9 cellular contexts compared by ENCODE assay signal in the genomic region with DNA sequence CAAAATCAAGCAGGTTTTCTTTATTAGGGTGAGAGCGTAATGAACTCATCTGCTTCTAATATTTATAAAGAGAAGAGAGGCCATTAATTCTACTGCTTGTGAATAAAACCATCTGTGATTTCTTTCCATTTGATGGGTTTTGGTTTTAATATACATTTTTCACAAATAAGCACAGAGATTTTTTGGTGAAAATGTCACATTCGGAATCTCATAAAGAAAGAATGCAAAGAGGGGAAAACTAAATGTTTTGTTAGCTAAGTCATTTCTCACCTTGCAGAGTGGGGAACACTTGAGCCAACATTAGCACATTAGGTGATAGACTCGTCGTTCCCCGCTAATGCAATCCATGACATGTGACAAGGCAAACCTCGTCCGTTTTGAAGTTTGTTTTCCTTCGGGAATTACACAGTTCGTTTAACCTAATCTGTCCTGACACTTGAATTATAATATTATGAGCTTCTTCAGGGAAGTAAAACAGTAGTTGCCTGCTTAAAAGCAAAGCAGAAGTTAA.
DNase-seq lines count a peak whose midpoint lies in the region; ATAC-seq and TF ChIP-seq lines count a peak whose summit lies in the region.
"Had no signal": no experiment of that assay in that cellular context is flagged by ENCODE, and none has a peak within 500 bp of the region (broad histone marks: within the 10 kb centered on the region; RNA-seq: fewer than 3 reads in every experiment).

No MANE protein-coding gene starts in this region.

- peak overlapping the region; percentile 79 for H3K4me3 Mint-ChIP-seq in activated CD4-positive, alpha-beta T cell treated with anti-CD3 and anti-CD28 coated beads, Interleukin-2, amount 10 ng/mL, durations not matched to agents 24 days and 14 days
- H3K4me3 Mint-ChIP-seq in stimulated activated memory B cell treated with anti-CD40 and anti-IgM and Interleukin-4, amounts not matched to agents 10 μg/mL and 1 μg/mL and 100 μg/mL, for 72 hours = peak overlapping the region; percentile 80

- H3K4me1 Mint-ChIP-seq in activated CD4-positive, alpha-beta T cell treated with anti-CD3 and anti-CD28 coated beads, Interleukin-2, amount 10 ng/mL, durations not matched to agents 24 days and 14 days = peaks cover 22% of the 10 kb centered on the region
- peaks cover 29% of the 10 kb centered on the region for H3K4me1 Mint-ChIP-seq in stimulated activated memory B cell treated with anti-CD40 and anti-IgM and Interleukin-4, amounts not matched to agents 10 μg/mL and 1 μg/mL and 100 μg/mL, for 72 hours

- no peak for ATAC-seq in PC-3
- ATAC-seq in stimulated activated memory B cell treated with anti-CD40 and anti-IgM and Interleukin-4, amounts not matched to agents 10 μg/mL and 1 μg/mL and 100 μg/mL, for 72 hours = no peak

- H3K9me3 ChIP-seq in PC-3 (ENCODE audit: low read length) (no peaks in the 10 kb centered on the region), A673 (ENCODE audit: low read depth, low read length, poor library complexity, severe bottlenecking) (no peaks in the 10 kb centered on the region)

- peaks cover 15% of the 10 kb centered on the region for H3K4me1 ChIP-seq in PC-3 (ENCODE audit: insufficient read depth, low read length)
- H3K4me1 ChIP-seq in A673 (ENCODE audit: insufficient read depth, low read length, poor library complexity, severe bottlenecking) = peaks cover 12% of the 10 kb centered on the region

- no peak overlapping the region for H3K9ac ChIP-seq in PC-3 (ENCODE audit: low read length)

- CTCF ChIA-PET in PC-3 (lab: Charles Lee) = no interaction called here
- CTCF ChIA-PET in A673 (lab: Charles Lee) = no interaction called here

- peak overlapping the region; percentile 70 for H3K4me3 ChIP-seq in PC-3 (ENCODE audit: low read length)
- peak overlapping the region; percentile 53 for H3K4me3 ChIP-seq in fibroblast of pulmonary artery (replicated peaks; ENCODE audit: low read depth, low read length)
- H3K4me3 ChIP-seq in A673 (ENCODE audit: low read depth, low read length, poor library complexity, severe bottlenecking) = no peak overlapping the region

- H3K27ac Mint-ChIP-seq in activated CD4-positive, alpha-beta T cell treated with anti-CD3 and anti-CD28 coated beads, Interleukin-2, amount 10 ng/mL, durations not matched to agents 24 days and 14 days = peak overlapping the region; percentile 81
- peak overlapping the region; percentile 86 for H3K27ac Mint-ChIP-seq in stimulated activated memory B cell treated with anti-CD40 and anti-IgM and Interleukin-4, amounts not matched to agents 10 μg/mL and 1 μg/mL and 100 μg/mL, for 72 hours

- peak overlapping the region; percentile 86 for H3K4me2 ChIP-seq in PC-3 (ENCODE audit: low read length)

- no peaks in the 10 kb centered on the region for H3K79me2 ChIP-seq in PC-3 (ENCODE audit: low read length)

- H3K9me2 ChIP-seq in PC-3 (replicated peaks; ENCODE audit: low read length) = no peaks in the 10 kb centered on the region

- no peak for TF ChIP-seq CTCF in PC-3 (conservative IDR thresholded peaks at IDR 0.05; ENCODE audit: low read depth, low read length)
- TF ChIP-seq CTCF in fibroblast of pulmonary artery (IDR thresholded peaks at IDR 0.05; ENCODE audit: low read length, missing control alignments) = no peak
- no peak for TF ChIP-seq CTCF in A673 (conservative IDR thresholded peaks at IDR 0.05; ENCODE audit: low read depth, low read length)

- no peaks in the 10 kb centered on the region for H3K36me3 Mint-ChIP-seq in activated CD4-positive, alpha-beta T cell treated with anti-CD3 and anti-CD28 coated beads, Interleukin-2, amount 10 ng/mL, durations not matched to agents 24 days and 14 days (ENCODE audit: low read depth)
- no peaks in the 10 kb centered on the region for H3K36me3 Mint-ChIP-seq in stimulated activated memory B cell treated with anti-CD40 and anti-IgM and Interleukin-4, amounts not matched to agents 10 μg/mL and 1 μg/mL and 100 μg/mL, for 72 hours

- H3F3A ChIP-seq in PC-3 (ENCODE audit: low read length, unreplicated experiment) = no peaks in the 10 kb centered on the region

- H3K27me3 Mint-ChIP-seq in activated CD4-positive, alpha-beta T cell treated with anti-CD3 and anti-CD28 coated beads, Interleukin-2, amount 10 ng/mL, durations not matched to agents 24 days and 14 days = peaks cover 71% of the 10 kb centered on the region
- peaks cover 35% of the 10 kb centered on the region for H3K27me3 Mint-ChIP-seq in stimulated activated memory B cell treated with anti-CD40 and anti-IgM and Interleukin-4, amounts not matched to agents 10 μg/mL and 1 μg/mL and 100 μg/mL, for 72 hours

- BruUV-seq in PC-3 (replicated peaks; lab: Mats Ljungman, UMichigan) (no TSS peak), A673 (replicated peaks; lab: Mats Ljungman, UMichigan) (no TSS peak)

- H3K27ac ChIP-seq in PC-3 (ENCODE audit: low read length) (no peak overlapping the region), A673 (ENCODE audit: low read depth, low read length, poor library complexity, severe bottlenecking) (no peak overlapping the region)

- POLR2A ChIA-PET in PC-3 (lab: Charles Lee; ENCODE audit: unreplicated experiment) = no interaction called here
- POLR2A ChIA-PET in A673 (lab: Charles Lee; ENCODE audit: low non-redundant PET) = no interaction called here

- H3K36me3 ChIP-seq in PC-3 (ENCODE audit: low read depth, low read length) = no peaks in the 10 kb centered on the region
- no peaks in the 10 kb centered on the region for H3K36me3 ChIP-seq in A673 (ENCODE audit: insufficient read depth, low read length, poor library complexity, severe bottlenecking)

- H3K9me3 Mint-ChIP-seq in activated CD4-positive, alpha-beta T cell treated with anti-CD3 and anti-CD28 coated beads, Interleukin-2, amount 10 ng/mL, durations not matched to agents 24 days and 14 days = no peaks in the 10 kb centered on the region
- no peaks in the 10 kb centered on the region for H3K9me3 Mint-ChIP-seq in stimulated activated memory B cell treated with anti-CD40 and anti-IgM and Interleukin-4, amounts not matched to agents 10 μg/mL and 1 μg/mL and 100 μg/mL, for 72 hours

- peak overlapping the region; percentile 81 for H2AFZ ChIP-seq in PC-3 (ENCODE audit: low read length)

- intact Hi-C loops in activated CD4-positive, alpha-beta T cell treated with anti-CD3 and anti-CD28 coated beads, Interleukin-2, amount 10 ng/mL, durations not matched to agents 24 days and 14 days (cut with micrococcal nuclease) = loop anchor here (1.0 to 10.0 kb wide), 4 partner anchors 19 to 993 kb away; no protein-coding TSS in a partner anchor
- intact Hi-C loops in PC-3 (cut with micrococcal nuclease) (no loop called here), A673 (cut with micrococcal nuclease; ENCODE audit: unreplicated experiment) (no loop called here)

- H3K27me3 ChIP-seq in PC-3 (ENCODE audit: low read length) (peaks cover 40% of the 10 kb centered on the region), A673 (replicated peaks; ENCODE audit: insufficient read depth, low read depth, low read length, poor library complexity) (peaks cover 54% of the 10 kb centered on the region)

- no peak for DNase-seq in activated CD4-positive, alpha-beta T cell treated with anti-CD3 and anti-CD28 coated beads, Interleukin-2, amount 10 ng/mL, durations not matched to agents 24 days and 14 days
- no peak for DNase-seq in activated CD4-positive, alpha-beta T cell treated with anti-CD3 and anti-CD28 coated beads, Interleukin-2, amount 50 U/mL, for 1 hour
- DNase-seq in PC-3 (no peak), fibroblast of pulmonary artery (ENCODE audit: low read depth) (no peak), OCI-M2 (lab: John Stamatoyannopoulos, UW; ENCODE audit: unreplicated experiment) (no peak), A673 (ENCODE audit: low spot score) (no peak)
- no peak for DNase-seq in stimulated activated CD4-positive, alpha-beta T cell treated with anti-CD3 and anti-CD28 coated beads, Interleukin-4, amount 100 ng/mL, for 24 hours
- DNase-seq: NCI-H1694 had no signal

- H4K20me1 ChIP-seq in PC-3 (ENCODE audit: low read length) = no peaks in the 10 kb centered on the region
